23 cellular contexts compared by ENCODE assay signal in the genomic region with DNA sequence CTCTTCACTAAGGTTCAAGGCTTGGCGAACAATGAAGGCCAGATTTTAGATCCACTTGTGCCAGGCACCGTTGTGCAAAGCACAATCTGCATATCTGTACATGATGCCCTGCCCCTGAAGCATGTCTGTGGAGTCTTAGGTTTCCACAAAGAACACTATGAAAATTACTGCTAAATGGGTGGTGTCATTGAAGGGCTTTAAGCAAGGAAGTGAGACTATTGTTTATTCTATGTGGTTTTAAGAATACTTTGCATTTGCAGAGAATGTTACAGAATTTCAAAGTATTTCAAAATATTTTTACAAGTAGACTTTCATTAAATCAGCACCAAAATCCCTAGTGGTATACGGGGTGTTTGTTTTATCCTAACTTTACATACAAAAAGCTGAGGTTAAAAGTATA. TPM values are rescaled to one million over a fixed set of nuclear protein-coding genes. Genes with fewer than 3 reads are reported as not detected.
A peak's percentile ranks its signal among the peaks of the same experiment; 100 is the strongest.
DNase-seq lines count a peak whose midpoint lies in the region; ATAC-seq and TF ChIP-seq lines count a peak whose summit lies in the region.
"Had no signal": no experiment of that assay in that cellular context is flagged by ENCODE, and none has a peak within 500 bp of the region (broad histone marks: within the 10 kb centered on the region; RNA-seq: fewer than 3 reads in every experiment).

No MANE protein-coding gene starts in this region.

- ATAC-seq in HG03520 (IDR thresholded peaks at IDR 0.05; ENCODE audit: unreplicated experiment): no peak
- no peak for ATAC-seq in stimulated activated naive CD8-positive, alpha-beta T cell treated with anti-CD3 and anti-CD28 coated beads, Interleukin-15, Interleukin-2, amounts not matched to agents 100 U/mL and 50 U/mL, for 24 hours
- ATAC-seq: GM23338 had no signal

- no peaks in the 10 kb centered on the region for H3K9me3 Mint-ChIP-seq in osteocyte (ENCODE audit: unreplicated experiment)
- H3K9me3 Mint-ChIP-seq: activated CD4-positive, alpha-beta memory T cell treated with anti-CD3 and anti-CD28 coated beads, Interleukin-2, amount 10 ng/mL, durations not matched to agents 7 days and 5 days; CD8-positive, alpha-beta memory T cell had no signal

- no peaks in the 10 kb centered on the region for H3K27me3 Mint-ChIP-seq in osteocyte (ENCODE audit: unreplicated experiment)
- H3K27me3 Mint-ChIP-seq: activated CD4-positive, alpha-beta memory T cell treated with anti-CD3 and anti-CD28 coated beads, Interleukin-2, amount 10 ng/mL, durations not matched to agents 7 days and 5 days; CD8-positive, alpha-beta memory T cell had no signal

- H3K4me3 Mint-ChIP-seq in osteocyte (ENCODE audit: unreplicated experiment): no peak overlapping the region
- H3K4me3 Mint-ChIP-seq: activated CD4-positive, alpha-beta memory T cell treated with anti-CD3 and anti-CD28 coated beads, Interleukin-2, amount 10 ng/mL, durations not matched to agents 7 days and 5 days; CD8-positive, alpha-beta memory T cell; GM23338 had no signal

- H3K4me1 Mint-ChIP-seq in osteocyte (ENCODE audit: unreplicated experiment): peaks cover 62% of the 10 kb centered on the region

- no peak for TF ChIP-seq CTCF in osteocyte (IDR thresholded peaks at IDR 0.05)

- H3K27ac Mint-ChIP-seq in osteocyte (ENCODE audit: unreplicated experiment): peak overlapping the region; percentile 81
- H3K27ac Mint-ChIP-seq: activated CD4-positive, alpha-beta memory T cell treated with anti-CD3 and anti-CD28 coated beads, Interleukin-2, amount 10 ng/mL, durations not matched to agents 7 days and 5 days; GM23338 had no signal

- DNase-seq in GM04503 (ENCODE audit: low read depth): peak; percentile 37
- DNase-seq in MV-4-11 (lab: John Stamatoyannopoulos, UW): peak; percentile 26
- DNase-seq in dedifferentiated amniotic fluid mesenchymal stem cell (ENCODE audit: extremely low spot score): peak; percentile 56
- DNase-seq in osteocyte (ENCODE audit: extremely low spot score, unreplicated experiment): no peak
- DNase-seq in stimulated activated naive CD8-positive, alpha-beta T cell treated with anti-CD3 and anti-CD28 coated beads, Interleukin-15, Interleukin-2, amounts not matched to agents 100 U/mL and 50 U/mL, for 24 hours: no peak
- no peak for DNase-seq in superior temporal gyrus (ENCODE audit: extremely low spot score)
- DNase-seq in HPDE6-E6E7 (ENCODE audit: extremely low spot score): no peak
- DNase-seq: activated CD4-positive, alpha-beta memory T cell treated with anti-CD3 and anti-CD28 coated beads, Interleukin-2, amount 10 ng/mL, durations not matched to agents 7 days and 5 days; activated gamma-delta T cell treated with Interleukin-2 at 50 U/mL for 16 hours; caudate nucleus; CD8-positive, alpha-beta memory T cell; DMS153; dorsolateral prefrontal cortex; hippocampal formation; KBM-7; NCI-H187; NCI-H226; NCI-H82; stimulated activated CD4-positive, alpha-beta T cell treated with anti-CD3 and anti-CD28 coated beads, Interleukin-1b, Interleukin-23, amount 100 ng/mL, for 48 hours; T-helper 9 cell; testis had no signal

- H3K36me3 Mint-ChIP-seq in osteocyte (ENCODE audit: unreplicated experiment): peaks cover 20% of the 10 kb centered on the region

RNA-seq across cellular contexts. Expression of a gene that starts 8.8 kb away (rescaled TPM):
- 36.8 and 37.8 TPM in 2 replicates for total RNA-seq in osteocyte

RNA-seq across cellular contexts. Expression of a gene that starts 22.8 kb away (rescaled TPM):
- total RNA-seq in osteocyte: 1.9 and 2.8 TPM in 2 replicates

Comparison
In these comparisons a context has a peak if more than half of its experiments do, and no peak if none do; other contexts are left out.
1. DNase-seq: peak in GM04503 (single experiment), MV-4-11 (single experiment) and dedifferentiated amniotic fluid mesenchymal stem cell (single experiment); none in osteocyte (single experiment), stimulated activated naive CD8-positive, alpha-beta T cell treated with anti-CD3 and anti-CD28 coated beads, Interleukin-15, Interleukin-2, amounts not matched to agents 100 U/mL and 50 U/mL, for 24 hours (single experiment), superior temporal gyrus (single experiment) and HPDE6-E6E7 (single experiment).